In genomic region chr14:31096255-31096654, GRCh38 we compare ENCODE assay signal across 24 cellular contexts.
DNase-seq lines count a peak whose midpoint lies in the region; ATAC-seq and TF ChIP-seq lines count a peak whose summit lies in the region.
"Had no signal": no experiment of that assay in that cellular context is flagged by ENCODE, and none has a peak within 500 bp of the region (broad histone marks: within the 10 kb centered on the region; RNA-seq: fewer than 3 reads in every experiment).

No MANE protein-coding gene starts in this region.

- H3K9ac ChIP-seq in smooth muscle cell (ENCODE audit: low read depth): no peak overlapping the region

- H3K27ac Mint-ChIP-seq in activated naive CD4-positive, alpha-beta T cell treated with anti-CD3 and anti-CD28 coated beads, Interleukin-2, amount 50 U/mL, for 24 hours: peak overlapping the region; percentile 74
- H3K27ac Mint-ChIP-seq in activated naive CD4-positive, alpha-beta T cell treated with anti-CD3 and anti-CD28 coated beads for 36 hours: no peak overlapping the region
- H3K27ac Mint-ChIP-seq: T-helper 17 cell had no signal

- intact Hi-C loops in activated naive CD4-positive, alpha-beta T cell treated with anti-CD3 and anti-CD28 coated beads for 36 hours (cut with micrococcal nuclease): no loop called here

- H3K36me3 ChIP-seq in smooth muscle cell (ENCODE audit: low read depth): peaks cover 17% of the 10 kb centered on the region

- no peaks in the 10 kb centered on the region for H3K27me3 ChIP-seq in smooth muscle cell (ENCODE audit: low read depth)
- H3K27me3 ChIP-seq: esophagus muscularis mucosa, transverse colon had no signal

- no peak for DNase-seq in activated naive CD4-positive, alpha-beta T cell treated with anti-CD3 and anti-CD28 coated beads for 36 hours
- DNase-seq in SK-MEL-5 (ENCODE audit: low read depth, low spot score): peak; percentile 44
- DNase-seq in fibroblast of gingiva (ENCODE audit: low read depth): peak; percentile 7
- DNase-seq in smooth muscle cell (lab: John Stamatoyannopoulos, UW; ENCODE audit: unreplicated experiment): no peak
- DNase-seq in RKO (ENCODE audit: low spot score): no peak
- no peak for DNase-seq in dedifferentiated amniotic fluid mesenchymal stem cell (ENCODE audit: extremely low spot score)
- DNase-seq: 8988T; activated CD4-positive, alpha-beta T cell treated with anti-CD3 and anti-CD28 coated beads for 4 hours; activated CD8-positive, alpha-beta memory T cell treated with anti-CD3 and anti-CD28 coated beads for 24 hours; activated T-cell treated with anti-CD3 and anti-CD28 coated beads, Interleukin-2, amount 50 U/mL, for 1 hour; DMS79 treated with DMSO at 0.1 percent for 48 hours; glutamatergic neuron; H7; NCI-H1694; NCI-H526 treated with DMSO at 0.1 percent for 48 hours; psoas muscle; T-helper 17 cell; transverse colon had no signal

- H3K4me1 Mint-ChIP-seq in activated naive CD4-positive, alpha-beta T cell treated with anti-CD3 and anti-CD28 coated beads, Interleukin-2, amount 50 U/mL, for 24 hours: no peaks in the 10 kb centered on the region
- H3K4me1 Mint-ChIP-seq in activated naive CD4-positive, alpha-beta T cell treated with anti-CD3 and anti-CD28 coated beads for 36 hours (ENCODE audit: low read depth): no peaks in the 10 kb centered on the region
- H3K4me1 Mint-ChIP-seq: central memory CD8-positive, alpha-beta T cell had no signal

- no peak for ATAC-seq in GM18868 (IDR thresholded peaks at IDR 0.05; ENCODE audit: unreplicated experiment)
- ATAC-seq: GM12878, T-helper 17 cell had no signal

- CTCF ChIA-PET in activated naive CD4-positive, alpha-beta T cell treated with anti-CD3 and anti-CD28 coated beads for 36 hours (lab: Charles Lee): no interaction called here

- H2AFZ ChIP-seq in smooth muscle cell (ENCODE audit: low read depth): no peak overlapping the region

- no peaks in the 10 kb centered on the region for H3K27me3 Mint-ChIP-seq in activated naive CD4-positive, alpha-beta T cell treated with anti-CD3 and anti-CD28 coated beads, Interleukin-2, amount 50 U/mL, for 24 hours
- H3K27me3 Mint-ChIP-seq in activated naive CD4-positive, alpha-beta T cell treated with anti-CD3 and anti-CD28 coated beads for 36 hours (ENCODE audit: low read depth): no peaks in the 10 kb centered on the region
- H3K27me3 Mint-ChIP-seq: central memory CD8-positive, alpha-beta T cell; T-helper 17 cell had no signal

- no peaks in the 10 kb centered on the region for H3K9me3 ChIP-seq in smooth muscle cell (replicated peaks; ENCODE audit: low read depth)
- H3K9me3 ChIP-seq: esophagus muscularis mucosa, psoas muscle, transverse colon had no signal

- 32% methylated on average over 6 of the region's 6 CpGs for WGBS in smooth muscle cell (ENCODE audit: low lambda C conversion rate)

- H3F3A ChIP-seq in smooth muscle cell (ENCODE audit: low read depth): peaks cover under 1% of the 10 kb centered on the region

- H3K4me2 ChIP-seq in smooth muscle cell: peak overlapping the region; percentile 63

- in situ Hi-C loops in SK-MEL-5 (cut with HindIII; ENCODE audit: low pct_unique_long_range_greater_than_20kb, low sequenced_read_pairs): no loop called here

- no peak overlapping the region for H3K4me3 Mint-ChIP-seq in activated naive CD4-positive, alpha-beta T cell treated with anti-CD3 and anti-CD28 coated beads, Interleukin-2, amount 50 U/mL, for 24 hours
- no peak overlapping the region for H3K4me3 Mint-ChIP-seq in activated naive CD4-positive, alpha-beta T cell treated with anti-CD3 and anti-CD28 coated beads for 36 hours
- H3K4me3 Mint-ChIP-seq: central memory CD8-positive, alpha-beta T cell; T-helper 17 cell had no signal

- no peaks in the 10 kb centered on the region for H3K79me2 ChIP-seq in smooth muscle cell (ENCODE audit: low read depth)

- H3K36me3 Mint-ChIP-seq in activated naive CD4-positive, alpha-beta T cell treated with anti-CD3 and anti-CD28 coated beads, Interleukin-2, amount 50 U/mL, for 24 hours: peaks cover 7% of the 10 kb centered on the region
- peaks cover 18% of the 10 kb centered on the region for H3K36me3 Mint-ChIP-seq in activated naive CD4-positive, alpha-beta T cell treated with anti-CD3 and anti-CD28 coated beads for 36 hours (ENCODE audit: low read depth)

- peak overlapping the region; percentile 0 for H3K27ac ChIP-seq in smooth muscle cell (ENCODE audit: low read depth)
- H3K27ac ChIP-seq: esophagus muscularis mucosa, psoas muscle, SK-N-MC, transverse colon had no signal

- H3K9me3 Mint-ChIP-seq in activated naive CD4-positive, alpha-beta T cell treated with anti-CD3 and anti-CD28 coated beads, Interleukin-2, amount 50 U/mL, for 24 hours: no peaks in the 10 kb centered on the region
- H3K9me3 Mint-ChIP-seq in activated naive CD4-positive, alpha-beta T cell treated with anti-CD3 and anti-CD28 coated beads for 36 hours: no peaks in the 10 kb centered on the region
- H3K9me3 Mint-ChIP-seq: central memory CD8-positive, alpha-beta T cell had no signal

- H3K4me3 ChIP-seq in smooth muscle cell: no peak overlapping the region
- H3K4me3 ChIP-seq: esophagus muscularis mucosa, GM12878, psoas muscle, SK-N-MC, transverse colon had no signal

- peaks cover 6% of the 10 kb centered on the region for H3K4me1 ChIP-seq in smooth muscle cell (ENCODE audit: low read depth)

- no peak for TF ChIP-seq CTCF in smooth muscle cell (IDR thresholded peaks at IDR 0.05; ENCODE audit: borderline replicate concordance, insufficient read depth, poor library complexity, severe bottlenecking)

- H4K20me1 ChIP-seq in smooth muscle cell (ENCODE audit: low read depth): no peaks in the 10 kb centered on the region

Comparison
In these comparisons a context has a peak if more than half of its experiments do, and no peak if none do; other contexts are left out.
1. DNase-seq: peak in SK-MEL-5 (single experiment) and fibroblast of gingiva (single experiment); none in activated naive CD4-positive, alpha-beta T cell treated with anti-CD3 and anti-CD28 coated beads for 36 hours (single experiment), smooth muscle cell (single experiment), RKO (single experiment) and dedifferentiated amniotic fluid mesenchymal stem cell (single experiment).